In genomic region chr5:171592076-171592475, GRCh38 we compare ENCODE assay signal across 16 cellular contexts.
"Had no signal": no experiment of that assay in that cellular context is flagged by ENCODE, and none has a peak within 500 bp of the region (broad histone marks: within the 10 kb centered on the region; RNA-seq: fewer than 3 reads in every experiment).

No MANE protein-coding gene starts in this region.

- H3K4me3 ChIP-seq: hepatocyte, psoas muscle, spleen, testis, tibial nerve had no signal

- H3K27ac ChIP-seq: hepatocyte, psoas muscle, spleen, testis, tibial nerve had no signal

- H3K27me3 ChIP-seq: hepatocyte, testis, tibial nerve had no signal

- H2AFZ ChIP-seq: hepatocyte had no signal

- H3K36me3 ChIP-seq: spleen, tibial nerve had no signal

- DNase-seq: erythroblast; foreskin melanocyte; kidney glomerular epithelial cell; natural killer cell; psoas muscle; retina; spleen; stimulated activated CD4-positive, alpha-beta T cell treated with anti-CD3 and anti-CD28 coated beads, Interleukin-15, amount 100 ng/mL, for 24 hours; stimulated activated CD4-positive, alpha-beta T cell treated with anti-CD3 and anti-CD28 coated beads, Interleukin-1b, Interleukin-23, amount 100 ng/mL, for 48 hours; stimulated activated CD4-positive, alpha-beta T cell treated with anti-CD3 and anti-CD28 coated beads, Interleukin-4, amount 100 ng/mL, for 24 hours; stimulated activated naive CD8-positive, alpha-beta T cell treated with anti-CD3 and anti-CD28 coated beads, Interleukin-15, amount 100 ng/mL, for 72 hours; testis had no signal

- ATAC-seq: natural killer cell; psoas muscle; sciatic nerve; stimulated activated memory B cell treated with anti-CD40 and anti-IgM and Interleukin-4, amounts not matched to agents 10 μg/mL and 1 μg/mL and 100 μg/mL, for 72 hours; stimulated activated naive CD8-positive, alpha-beta T cell treated with anti-CD3 and anti-CD28 coated beads, Interleukin-15, amount 100 ng/mL, for 72 hours had no signal

- H3K9me3 ChIP-seq: spleen, testis had no signal

- H3K4me1 ChIP-seq: psoas muscle, spleen, testis, tibial nerve had no signal

- H3K4me2 ChIP-seq: hepatocyte had no signal
